Comparison of ENCODE assay signal across 8 cellular contexts in the genomic region with DNA sequence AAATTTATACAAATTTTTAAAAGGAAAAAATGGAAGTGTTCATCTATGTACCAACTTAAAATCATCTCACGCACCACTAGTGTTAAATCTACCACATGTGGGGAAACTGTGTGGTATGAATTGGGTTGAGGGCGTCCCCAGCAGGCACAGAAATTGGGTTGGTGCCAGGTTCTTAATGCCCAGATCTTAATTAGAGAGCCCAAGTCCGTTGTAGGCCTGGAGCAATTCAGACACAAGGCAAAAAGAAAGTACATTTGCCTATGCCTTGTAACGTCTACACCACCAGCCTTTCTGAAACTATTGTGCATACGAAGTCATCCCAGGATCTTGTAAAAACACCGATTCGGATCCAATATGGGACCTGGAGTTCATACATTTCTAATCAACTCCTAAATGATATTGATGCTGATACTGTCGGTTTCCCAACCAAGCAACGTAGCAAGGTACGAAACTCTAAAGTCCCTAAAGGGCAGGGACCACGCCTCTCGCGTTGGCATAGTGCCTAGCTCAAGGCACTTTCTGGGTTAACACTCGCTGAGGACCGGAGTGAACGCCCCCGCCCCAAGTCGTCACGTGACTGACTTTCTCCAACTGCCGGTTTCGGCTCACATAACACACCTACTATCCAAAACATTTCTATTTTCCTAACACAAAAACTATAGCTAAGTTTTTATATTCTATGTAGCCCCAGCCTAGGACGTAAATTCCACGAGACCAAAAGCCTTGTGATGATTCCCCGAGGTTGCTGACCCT. TPM values are rescaled to one million over a fixed set of nuclear protein-coding genes. Genes with fewer than 3 reads are reported as not detected.
A peak's percentile ranks its signal among the peaks of the same experiment; 100 is the strongest.
DNase-seq lines count a peak whose midpoint lies in the region; ATAC-seq, FAIRE-seq and TF ChIP-seq lines count a peak whose summit lies in the region.

No MANE protein-coding gene starts in this region.

- TF ChIP-seq POLR2A in gastrocnemius medialis (IDR thresholded peaks at IDR 0.05), result no peak

- H3K4me1 ChIP-seq in HEK293 (ENCODE audit: control insufficient read depth, insufficient read depth, low read length) (peaks cover 4% of the 10 kb centered on the region; the same call in 1 of the 2 replicates), ascending aorta (peaks cover 6 to 20% of the 10 kb centered on the region in 2 donors), hepatocyte (ENCODE audit: insufficient read depth) (peaks cover 11% of the 10 kb centered on the region), gastrocnemius medialis (peaks cover 37 to 45% of the 10 kb centered on the region in 2 donors)

- H4K20me1 ChIP-seq in hepatocyte (ENCODE audit: insufficient read depth, poor library complexity, severe bottlenecking), result peaks cover 7% of the 10 kb centered on the region

- TF ChIP-seq CTCF in HEK293 (tag by site-specific recombination; IDR thresholded peaks at IDR 0.05) (no peak), ascending aorta (IDR thresholded peaks at IDR 0.05) (no peak), hepatocyte (IDR thresholded peaks at IDR 0.05; ENCODE audit: poor library complexity) (no peak), gastrocnemius medialis (IDR thresholded peaks at IDR 0.05 in 4 of 5, conservative IDR thresholded peaks at IDR 0.05 in 1 of 5) (no peak)

- H3K36me3 ChIP-seq in HEK293 (ENCODE audit: control insufficient read depth in 2 of 2, insufficient read depth in 1 of 2, low read length in 2 of 2), result peaks cover 5 to 20% of the 10 kb centered on the region in 2 experiments; a peak in 2 of 3 replicates
- H3K36me3 ChIP-seq in ascending aorta, result peaks cover under 1 to 4% of the 10 kb centered on the region in 2 donors
- no peaks in the 10 kb centered on the region for H3K36me3 ChIP-seq in hepatocyte (replicated peaks; ENCODE audit: insufficient read depth, low read depth)
- H3K36me3 ChIP-seq in gastrocnemius medialis, result peaks cover 0 to 14% of the 10 kb centered on the region in 2 donors

- FAIRE-seq in G401.6 (lab: Jason Lieb, UNC), result peak; percentile 83

- peak overlapping the region; percentile 50 for H2AFZ ChIP-seq in hepatocyte

- peak overlapping the region; percentile 86 for H3K4me3 ChIP-seq in HEK293 (ENCODE audit: low read depth, low read length)
- peak overlapping the region; percentile 84 to 87 for H3K4me3 ChIP-seq in ascending aorta
- peak overlapping the region; percentile 68 for H3K4me3 ChIP-seq in hepatocyte
- peak overlapping the region; percentile 73 to 99 (median 86) for H3K4me3 ChIP-seq in gastrocnemius medialis

- CTCF ChIA-PET in HEK293 (lab: Yijun Ruan, JAX), result interaction anchor here (0.5 to 1.3 kb wide), 4 partner anchors 109 to 235 kb away, joined by 3 to 9 read pairs (median 6); no protein-coding TSS in a partner anchor

- H3K9me3 ChIP-seq in HEK293 (ENCODE audit: control insufficient read depth, insufficient read depth, low read depth, low read length), result no peaks in the 10 kb centered on the region
- H3K9me3 ChIP-seq in ascending aorta, result no peaks in the 10 kb centered on the region
- no peaks in the 10 kb centered on the region for H3K9me3 ChIP-seq in hepatocyte (ENCODE audit: low read depth)
- no peaks in the 10 kb centered on the region for H3K9me3 ChIP-seq in gastrocnemius medialis

- POLR2A ChIA-PET in HEK293 (lab: Yijun Ruan, JAX), result interaction anchor here (0.7 to 1.7 kb wide), 4 partner anchors 8 to 132 kb away, joined by 4 to 6 read pairs (median 4); partner anchors contain the start of gene MOSMO

- H3K79me2 ChIP-seq in hepatocyte, result peaks cover 65% of the 10 kb centered on the region

- WGBS in hepatocyte (ENCODE audit: low lambda C conversion rate, missing lambda C conversion rate), result 6% methylated on average over 24 of the region's 24 CpGs

- DNase-seq in NCI-H1048 (lab: John Stamatoyannopoulos, UW), result peak; percentile 0
- DNase-seq in T-helper 2 cell, result peak; percentile 56 to 89 (median 70)
- DNase-seq in ascending aorta (ENCODE audit: low spot score in 2 of 2), result peak in 1 of 2 donors; percentile 82
- peak; percentile 89 for DNase-seq in hepatocyte (ENCODE audit: low spot score)
- peak; percentile 41 to 49 for DNase-seq in gastrocnemius medialis
- no peak for DNase-seq in 8988T

- H3K27ac ChIP-seq in HEK293 (ENCODE audit: extremely low read depth, low read depth, low read length) (peak overlapping the region; percentile 87), ascending aorta (peak overlapping the region; percentile 92 to 94), hepatocyte (peak overlapping the region; percentile 94), gastrocnemius medialis (peak overlapping the region; percentile 88 to 98 (median 96))

- H3K27me3 ChIP-seq in ascending aorta (no peaks in the 10 kb centered on the region), hepatocyte (no peaks in the 10 kb centered on the region), gastrocnemius medialis (no peaks in the 10 kb centered on the region)

- intact Hi-C loops in ascending aorta (cut with DNase I) (loop anchor here (2.0 to 5.0 kb wide), 4 partner anchors 55 to 1605 kb away; partner anchors contain the start of genes EARS2, POLR3E and UBFD1), gastrocnemius medialis (cut with DNase I; ENCODE audit: low total_unique reads) (loop anchor here (2.0 to 5.0 kb wide), 4 partner anchors 55 to 1605 kb away; partner anchors contain the start of genes EARS2, POLR3E and UBFD1)

- ATAC-seq in gastrocnemius medialis, result peak; percentile 22 to 39

- peak overlapping the region; percentile 90 for H3K4me2 ChIP-seq in hepatocyte

- in situ Hi-C loops in gastrocnemius medialis (cut with MboI; ENCODE audit: low sequenced_read_pairs in 4 of 4), result loop anchor here in 1 of 4 donors (25.0 kb wide), 1 partner anchor 140 kb away; no protein-coding TSS in a partner anchor

- H3K9me2 ChIP-seq in hepatocyte (replicated peaks; ENCODE audit: insufficient read depth), result no peaks in the 10 kb centered on the region

TF ChIP-seq in HEK293, 187 proteins besides CTCF, POLR2A, EP300 and RAD21 (continues in another document):
- TF ChIP-seq ZFHX2 (tag by site-specific recombination; conservative IDR thresholded peaks at IDR 0.05) (peak; percentile 49), BCL11A (tag by site-specific recombination; IDR thresholded peaks at IDR 0.05; ENCODE audit: low read depth) (no peak), ZXDB (tag by site-specific recombination; IDR thresholded peaks at IDR 0.05) (no peak; the same call in 1 of the 2 replicates), GLI2 (tag by site-specific recombination; IDR thresholded peaks at IDR 0.05; ENCODE audit: borderline replicate concordance, low read depth) (no peak), ZNF202 (tag by site-specific recombination; IDR thresholded peaks at IDR 0.05; ENCODE audit: borderline replicate concordance) (no peak), ZFP69B (tag by site-specific recombination; IDR thresholded peaks at IDR 0.05) (no peak), ZSCAN16 (tag by site-specific recombination; IDR thresholded peaks at IDR 0.05) (no peak), ELK4 (IDR thresholded peaks at IDR 0.05; ENCODE audit: borderline replicate concordance, low read depth, low read length) (no peak), ZNF248 (tag by site-specific recombination; IDR thresholded peaks at IDR 0.05) (no peak)
- TF ChIP-seq, protein P1, sequence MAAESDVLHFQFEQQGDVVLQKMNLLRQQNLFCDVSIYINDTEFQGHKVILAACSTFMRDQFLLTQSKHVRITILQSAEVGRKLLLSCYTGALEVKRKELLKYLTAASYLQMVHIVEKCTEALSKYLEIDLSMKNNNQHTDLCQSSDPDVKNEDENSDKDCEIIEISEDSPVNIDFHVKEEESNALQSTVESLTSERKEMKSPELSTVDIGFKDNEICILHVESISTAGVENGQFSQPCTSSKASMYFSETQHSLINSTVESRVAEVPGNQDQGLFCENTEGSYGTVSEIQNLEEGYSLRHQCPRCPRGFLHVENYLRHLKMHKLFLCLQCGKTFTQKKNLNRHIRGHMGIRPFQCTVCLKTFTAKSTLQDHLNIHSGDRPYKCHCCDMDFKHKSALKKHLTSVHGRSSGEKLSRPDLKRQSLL (tag by site-specific recombination; IDR thresholded peaks at IDR 0.05), result 0 out of 2 replicates have a peak, but pooled peaks have one; percentile 31
- TF ChIP-seq, protein P2, sequence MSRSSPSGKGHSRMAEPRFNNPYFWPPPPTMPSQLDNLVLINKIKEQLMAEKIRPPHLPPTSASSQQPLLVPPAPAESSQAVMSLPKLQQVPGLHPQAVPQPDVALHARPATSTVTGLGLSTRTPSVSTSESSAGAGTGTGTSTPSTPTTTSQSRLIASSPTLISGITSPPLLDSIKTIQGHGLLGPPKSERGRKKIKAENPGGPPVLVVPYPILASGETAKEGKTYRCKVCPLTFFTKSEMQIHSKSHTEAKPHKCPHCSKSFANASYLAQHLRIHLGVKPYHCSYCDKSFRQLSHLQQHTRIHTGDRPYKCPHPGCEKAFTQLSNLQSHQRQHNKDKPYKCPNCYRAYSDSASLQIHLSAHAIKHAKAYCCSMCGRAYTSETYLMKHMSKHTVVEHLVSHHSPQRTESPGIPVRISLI (tag by site-specific recombination; IDR thresholded peaks at IDR 0.05), result no peak

RNA-seq across cellular contexts. Expression of gene UQCRC2, which starts 0.9 kb away (rescaled TPM):
- total RNA-seq in ascending aorta, result 66.3 TPM
- total RNA-seq in hepatocyte, result 144 and 166 TPM in 2 replicates
- polyA plus RNA-seq in hepatocyte, result 129 and 138 TPM in 2 replicates
- 100 to 1,000 TPM; 204 to 335 (median 276) TPM for total RNA-seq in gastrocnemius medialis

RNA-seq across cellular contexts. Expression of gene PDZD9, which starts 48.7 kb away (rescaled TPM):
- total RNA-seq in ascending aorta (not detected), hepatocyte (0.20 TPM in 1 of 2 replicates, not detected in the other), gastrocnemius medialis (not detected)
- polyA plus RNA-seq in hepatocyte, result not detected in 2 replicates

RNA-seq across cellular contexts. Expression of gene MOSMO, which starts 55.7 kb away (rescaled TPM):
- total RNA-seq in ascending aorta (3.6 TPM), hepatocyte (16.1 and 24.5 TPM in 2 replicates), gastrocnemius medialis (10 to 100 TPM; 12.6 to 17.6 (median 13.9) TPM)
- 5.7 and 6.5 TPM in 2 replicates for polyA plus RNA-seq in hepatocyte
